In genomic region chr6:47476794-47477496, GRCh38 we compare ENCODE assay signal across 1 cellular context.
TF ChIP-seq lines count a peak whose summit lies in the region.

No MANE protein-coding gene starts in this region.

TF ChIP-seq in K562, 482 proteins besides CTCF, POLR2A, EP300 and RAD21 (continued from another document):
- TF ChIP-seq ZBTB11 (CRISPR knock-in tag; IDR thresholded peaks at IDR 0.05) (no peak), DIDO1 (tag; IDR thresholded peaks at IDR 0.05; ENCODE audit: low read depth) (no peak), CTCFL (IDR thresholded peaks at IDR 0.05; ENCODE audit: borderline replicate concordance, insufficient read depth, low read depth, low read length, poor library complexity, severe bottlenecking) (no peak), CBFA2T3 (IDR thresholded peaks at IDR 0.05) (no peak), ZNF311 (CRISPR knock-in tag; IDR thresholded peaks at IDR 0.05) (no peak), PREB (CRISPR knock-in tag; IDR thresholded peaks at IDR 0.05) (no peak)
TF ChIP-seq in K562: peak in this region for 26.
